ENCODE assay signal across 8 cellular contexts in the genomic region with DNA sequence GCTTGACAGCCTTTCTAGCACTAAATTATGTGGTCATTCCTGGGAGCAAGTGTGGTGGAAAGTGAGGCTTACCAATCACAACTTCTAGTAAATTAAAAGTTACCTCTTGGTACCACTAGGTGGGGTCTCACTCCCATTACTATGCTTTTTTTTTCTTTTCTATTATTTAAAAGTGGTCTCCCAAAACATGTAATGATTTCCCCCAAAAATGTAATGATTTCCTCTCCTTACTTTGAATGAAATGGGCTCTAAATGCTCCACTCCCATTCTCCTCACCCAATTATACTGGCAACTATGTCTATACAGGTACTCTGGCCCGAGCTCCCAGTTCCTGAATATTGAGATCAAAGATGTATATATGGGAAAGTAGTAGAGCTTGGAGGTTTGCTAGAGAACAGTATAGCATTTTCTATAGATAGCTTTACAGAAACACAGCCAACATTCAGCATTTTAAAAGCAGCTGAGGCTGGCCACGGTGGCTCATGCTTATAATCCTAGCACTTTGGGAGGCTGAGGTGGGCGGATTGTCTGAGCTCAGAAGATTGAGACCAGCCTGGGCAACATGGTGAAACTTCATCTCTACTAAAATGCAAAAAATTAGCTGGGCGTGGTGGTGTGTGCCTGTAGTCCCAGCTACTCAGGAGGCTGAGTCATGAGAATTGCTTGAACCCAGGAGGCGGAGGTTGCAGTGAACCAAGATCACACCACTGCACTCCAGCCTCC.
DNase-seq lines count a peak whose midpoint lies in the region; ATAC-seq, FAIRE-seq and TF ChIP-seq lines count a peak whose summit lies in the region.

No MANE protein-coding gene starts in this region.

- peak overlapping the region; percentile 15 for H3K27ac Mint-ChIP-seq in activated T-cell treated with anti-CD3 and anti-CD28 coated beads, Interleukin-2, amount 50 U/mL, for 24 hours

- FAIRE-seq in small intestine (lab: Jason Lieb, UNC): no peak

- H3K4me3 ChIP-seq in NB4 (ENCODE audit: low read depth, low read length) (no peak overlapping the region), retinal pigment epithelial cell (ENCODE audit: low read length) (no peak overlapping the region), small intestine (ENCODE audit: low read depth in 1 of 2, low read length in 2 of 2) (no peak overlapping the region)

- no peaks in the 10 kb centered on the region for H3K27me3 ChIP-seq in small intestine (ENCODE audit: control insufficient read depth in 2 of 2, insufficient read depth in 2 of 2, low read length in 2 of 2)

- peaks cover 3 to 5% of the 10 kb centered on the region in 2 donors for H3K36me3 ChIP-seq in small intestine (ENCODE audit: control insufficient read depth in 2 of 2, insufficient read depth in 2 of 2, low read length in 2 of 2)

- H3K9me3 Mint-ChIP-seq in activated T-cell treated with anti-CD3 and anti-CD28 coated beads, Interleukin-2, amount 50 U/mL, for 24 hours: no peaks in the 10 kb centered on the region
- no peaks in the 10 kb centered on the region for H3K9me3 Mint-ChIP-seq in activated T-cell treated with anti-CD3 and anti-CD28 coated beads, Interleukin-2, amount 50 U/mL, for 4 hours

- 93 to 97% (median 94%) methylated on average over 5 of the region's 5 CpGs for WGBS in small intestine, 3 donors

- H3K4me3 Mint-ChIP-seq in activated T-cell treated with anti-CD3 and anti-CD28 coated beads, Interleukin-2, amount 50 U/mL, for 24 hours: no peak overlapping the region
- H3K4me3 Mint-ChIP-seq in activated T-cell treated with anti-CD3 and anti-CD28 coated beads, Interleukin-2, amount 50 U/mL, for 4 hours: no peak overlapping the region

- H3K27ac ChIP-seq in small intestine (ENCODE audit: low read depth in 1 of 2, low read length in 1 of 2): no peak overlapping the region

- TF ChIP-seq CTCF in NB4 (IDR thresholded peaks at IDR 0.05; ENCODE audit: low read depth, low read length) (peak; percentile 28), retinal pigment epithelial cell (conservative IDR thresholded peaks at IDR 0.05; ENCODE audit: low read depth, low read length) (peak; percentile 56)

- no peaks in the 10 kb centered on the region for H3K27me3 Mint-ChIP-seq in activated T-cell treated with anti-CD3 and anti-CD28 coated beads, Interleukin-2, amount 50 U/mL, for 24 hours
- H3K27me3 Mint-ChIP-seq in activated T-cell treated with anti-CD3 and anti-CD28 coated beads, Interleukin-2, amount 50 U/mL, for 4 hours (ENCODE audit: low read depth): no peaks in the 10 kb centered on the region

- no peak for DNase-seq in activated T-cell treated with anti-CD3 and anti-CD28 coated beads, Interleukin-2, amount 50 U/mL, for 24 hours
- no peak for DNase-seq in activated T-cell treated with anti-CD3 and anti-CD28 coated beads, Interleukin-2, amount 50 U/mL, for 4 hours
- peak; percentile 19 for DNase-seq in NB4 (ENCODE audit: low read depth)
- DNase-seq in dermis microvascular lymphatic vessel endothelial cell (ENCODE audit: low read depth in 2 of 2): peak; percentile 15 to 42
- DNase-seq in retinal pigment epithelial cell (ENCODE audit: low read depth): no peak
- DNase-seq in small intestine: no peak

- TF ChIP-seq POLR2A in NB4 (IDR thresholded peaks at IDR 0.05; ENCODE audit: extremely low read depth, insufficient read length): no peak

- no peaks in the 10 kb centered on the region for H3K4me1 ChIP-seq in small intestine (ENCODE audit: control insufficient read depth in 2 of 2, insufficient read depth in 1 of 2, low read depth in 1 of 2, low read length in 1 of 2)

- no peaks in the 10 kb centered on the region for H3K9me3 ChIP-seq in small intestine (ENCODE audit: control insufficient read depth, low read depth)

- peaks cover 45% of the 10 kb centered on the region for H3K36me3 Mint-ChIP-seq in activated T-cell treated with anti-CD3 and anti-CD28 coated beads, Interleukin-2, amount 50 U/mL, for 24 hours (ENCODE audit: low read depth)
- peaks cover 8% of the 10 kb centered on the region for H3K36me3 Mint-ChIP-seq in activated T-cell treated with anti-CD3 and anti-CD28 coated beads, Interleukin-2, amount 50 U/mL, for 4 hours (ENCODE audit: insufficient read depth)

- no peak for ATAC-seq in activated T-cell treated with anti-CD3 and anti-CD28 coated beads, Interleukin-2, amount 50 U/mL, for 4 hours
- no peak for ATAC-seq in GM18520 (IDR thresholded peaks at IDR 0.05; ENCODE audit: unreplicated experiment)
- no peak for ATAC-seq in HG02610 (IDR thresholded peaks at IDR 0.05; ENCODE audit: unreplicated experiment)

- H3K4me1 Mint-ChIP-seq in activated T-cell treated with anti-CD3 and anti-CD28 coated beads, Interleukin-2, amount 50 U/mL, for 24 hours (ENCODE audit: low read depth): peaks cover 46% of the 10 kb centered on the region
- H3K4me1 Mint-ChIP-seq in activated T-cell treated with anti-CD3 and anti-CD28 coated beads, Interleukin-2, amount 50 U/mL, for 4 hours (ENCODE audit: low read depth): peaks cover 45% of the 10 kb centered on the region

Comparison
In these comparisons a context has a peak if more than half of its experiments do, and no peak if none do; other contexts are left out.
1. DNase-seq: peak in NB4 (single experiment) and dermis microvascular lymphatic vessel endothelial cell (2 of 2); none in activated T-cell treated with anti-CD3 and anti-CD28 coated beads, Interleukin-2, amount 50 U/mL, for 24 hours (single experiment), activated T-cell treated with anti-CD3 and anti-CD28 coated beads, Interleukin-2, amount 50 U/mL, for 4 hours (single experiment), retinal pigment epithelial cell (single experiment) and small intestine (single experiment).